Comparison of ENCODE assay signal across 7 cellular contexts in genomic region chr21:29145354-29145782, GRCh38. TPM values are rescaled to one million over a fixed set of nuclear protein-coding genes. Genes with fewer than 3 reads are reported as not detected.
A peak's percentile ranks its signal among the peaks of the same experiment; 100 is the strongest.
DNase-seq lines count a peak whose midpoint lies in the region; ATAC-seq and TF ChIP-seq lines count a peak whose summit lies in the region.

No MANE protein-coding gene starts in this region.

- RAD21 ChIA-PET in HCT116 (lab: Charles Lee; ENCODE audit: low non-redundant PET in 1 of 2, low total read pairs in 2 of 2, uncharacterized antibody in 2 of 2, unreplicated experiment in 2 of 2): no interaction called here

- POLR2A ChIA-PET in HCT116 (lab: Charles Lee): no interaction called here

- CTCF ChIA-PET in HCT116 (lab: Charles Lee): interaction anchor here (1.2 kb wide), 1 partner anchor 17 kb away, joined by 3 read pairs; no protein-coding TSS in a partner anchor

- H3K4me1 ChIP-seq in HCT116 (ENCODE audit: control insufficient read depth in 1 of 2, insufficient read depth in 2 of 2, low read length in 2 of 2): peaks cover 0 to 12% of the 10 kb centered on the region in 2 experiments; a peak in 2 of 4 replicates

- no peaks in the 10 kb centered on the region for H4K20me1 ChIP-seq in HCT116 (ENCODE audit: insufficient read depth)

- TF ChIP-seq CTCF in HCT116 (IDR thresholded peaks at IDR 0.05 in 2 of 3, conservative IDR thresholded peaks at IDR 0.05 in 1 of 3; ENCODE audit: borderline replicate concordance in 1 of 3, insufficient read depth in 1 of 3, low read depth in 2 of 3, low read length in 2 of 3): no peak

- H2AFZ ChIP-seq in HCT116 (ENCODE audit: low read depth, low read length, poor library complexity, severe bottlenecking): peak overlapping the region; percentile 25

- H3K4me2 ChIP-seq in HCT116 (ENCODE audit: low read length): peak overlapping the region; percentile 28

- ATAC-seq in HCT116 (no peak), left cardiac atrium (peak; percentile 78 to 89), GM21619 (IDR thresholded peaks at IDR 0.05; ENCODE audit: unreplicated experiment) (no peak), HG03135 (IDR thresholded peaks at IDR 0.05; ENCODE audit: unreplicated experiment) (no peak), HG03460 (IDR thresholded peaks at IDR 0.05; ENCODE audit: unreplicated experiment) (no peak)

- intact Hi-C loops in HCT116 (cut with micrococcal nuclease): no loop called here
- intact Hi-C loops in left cardiac atrium (cut with DNase I): no loop called here

- H3K27ac ChIP-seq in HCT116 (ENCODE audit: low read depth, low read length): no peak overlapping the region

- no peak for TF ChIP-seq RAD21 in HCT116 (IDR thresholded peaks at IDR 0.05; ENCODE audit: low read depth)

- no peaks in the 10 kb centered on the region for H3K36me3 ChIP-seq in HCT116 (ENCODE audit: control insufficient read depth in 1 of 2, insufficient read depth in 2 of 2, low read length in 2 of 2)

- no peak overlapping the region for H3K4me3 ChIP-seq in HCT116 (replicated peaks in 1 of 2; ENCODE audit: low read depth in 1 of 2, low read length in 2 of 2)

- no peaks in the 10 kb centered on the region for H3K9me3 ChIP-seq in HCT116 (ENCODE audit: control insufficient read depth in 1 of 2, insufficient read depth in 1 of 2, low read depth in 1 of 2, low read length in 2 of 2)

- no peak for TF ChIP-seq POLR2A in HCT116 (IDR thresholded peaks at IDR 0.05; ENCODE audit: borderline replicate concordance, extremely low read depth, insufficient read depth, insufficient read length)

- H3K27me3 ChIP-seq in HCT116 (ENCODE audit: insufficient read depth, low read length): no peaks in the 10 kb centered on the region

- H3K79me2 ChIP-seq in HCT116 (ENCODE audit: insufficient read depth, low read length): no peaks in the 10 kb centered on the region

- no peaks in the 10 kb centered on the region for H3K9me2 ChIP-seq in HCT116 (ENCODE audit: insufficient read depth)

- no peak for DNase-seq in HCT116 (ENCODE audit: low read depth, low spot score)
- peak; percentile 9 for DNase-seq in SW480 (ENCODE audit: low spot score)
- peak; percentile 27 for DNase-seq in left cardiac atrium
- peak; percentile 90 for DNase-seq in stromal cell of bone marrow (ENCODE audit: low read depth)

- no TSS peak for BruUV-seq in HCT116 (replicated peaks; lab: Mats Ljungman, UMichigan)

- H3K9ac ChIP-seq in HCT116 (ENCODE audit: low read length): no peak overlapping the region

TF ChIP-seq in HCT116, 20 proteins besides CTCF, POLR2A, EP300 and RAD21:
- TF ChIP-seq CBX3 (IDR thresholded peaks at IDR 0.05; ENCODE audit: low read depth): no peak
- TF ChIP-seq TCF7L2 (IDR thresholded peaks at IDR 0.05; ENCODE audit: borderline replicate concordance, extremely low read depth, insufficient read depth, insufficient read length): no peak
- 0 out of 2 replicates have a peak, but pooled peaks have one; percentile 12 for TF ChIP-seq SP1 (IDR thresholded peaks at IDR 0.05; ENCODE audit: low read depth)
- TF ChIP-seq POLR2AphosphoS5 (IDR thresholded peaks at IDR 0.05; ENCODE audit: low read depth, low read length): no peak
- TF ChIP-seq REST (IDR thresholded peaks at IDR 0.05; ENCODE audit: low read depth): no peak
- TF ChIP-seq ZFX (IDR thresholded peaks at IDR 0.05): no peak
- TF ChIP-seq FOSL1 (IDR thresholded peaks at IDR 0.05; ENCODE audit: low read depth): peak; percentile 32; the same call in 1 of the 2 replicates
- TF ChIP-seq MAX (IDR thresholded peaks at IDR 0.05): no peak
- TF ChIP-seq YY1 (IDR thresholded peaks at IDR 0.05; ENCODE audit: extremely low read depth, insufficient replicate concordance, low read depth, low read length): no peak
- no peak for TF ChIP-seq SRF (IDR thresholded peaks at IDR 0.05; ENCODE audit: low read depth)
- TF ChIP-seq SIN3A (IDR thresholded peaks at IDR 0.05; ENCODE audit: low read depth): no peak
- TF ChIP-seq EGR1 (IDR thresholded peaks at IDR 0.05; ENCODE audit: low read depth): no peak
- no peak for TF ChIP-seq CEBPB (IDR thresholded peaks at IDR 0.05; ENCODE audit: low read depth)
- TF ChIP-seq JUND (IDR thresholded peaks at IDR 0.05): 0 out of 2 replicates have a peak, but pooled peaks have one; percentile 13
- no peak for TF ChIP-seq ZBTB33 (IDR thresholded peaks at IDR 0.05; ENCODE audit: extremely low read depth, insufficient replicate concordance, low read length)
- TF ChIP-seq ATF3 (IDR thresholded peaks at IDR 0.05): no peak
- TF ChIP-seq EZH2 (IDR thresholded peaks at IDR 0.05): no peak
- no peak for TF ChIP-seq ZNF274 (IDR thresholded peaks at IDR 0.05; ENCODE audit: low read depth, low read length)
- no peak for TF ChIP-seq EZH2phosphoT487 (IDR thresholded peaks at IDR 0.05; ENCODE audit: borderline replicate concordance)
- TF ChIP-seq ELF1 (IDR thresholded peaks at IDR 0.05; ENCODE audit: borderline replicate concordance, low read depth): no peak

RNA-seq across cellular contexts. Expression of gene MAP3K7CL, which starts 14.9 kb away (rescaled TPM):
- total RNA-seq in HCT116 (2021; ENCODE audit: unreplicated experiment) (0.57 TPM), left cardiac atrium (1 to 10 TPM; 2.3 to 5.4 TPM)
- 0.17 and 0.21 TPM in 2 replicates for polyA plus RNA-seq in HCT116 (2012)

Comparison
In these comparisons a context has a peak if more than half of its experiments do, and no peak if none do; other contexts are left out.
1. ATAC-seq: peak in left cardiac atrium (2 of 2); none in HCT116 (single experiment), GM21619 (single experiment), HG03135 (single experiment) and HG03460 (single experiment).